Comparison of ENCODE assay signal across 8 cellular contexts in the genomic region with DNA sequence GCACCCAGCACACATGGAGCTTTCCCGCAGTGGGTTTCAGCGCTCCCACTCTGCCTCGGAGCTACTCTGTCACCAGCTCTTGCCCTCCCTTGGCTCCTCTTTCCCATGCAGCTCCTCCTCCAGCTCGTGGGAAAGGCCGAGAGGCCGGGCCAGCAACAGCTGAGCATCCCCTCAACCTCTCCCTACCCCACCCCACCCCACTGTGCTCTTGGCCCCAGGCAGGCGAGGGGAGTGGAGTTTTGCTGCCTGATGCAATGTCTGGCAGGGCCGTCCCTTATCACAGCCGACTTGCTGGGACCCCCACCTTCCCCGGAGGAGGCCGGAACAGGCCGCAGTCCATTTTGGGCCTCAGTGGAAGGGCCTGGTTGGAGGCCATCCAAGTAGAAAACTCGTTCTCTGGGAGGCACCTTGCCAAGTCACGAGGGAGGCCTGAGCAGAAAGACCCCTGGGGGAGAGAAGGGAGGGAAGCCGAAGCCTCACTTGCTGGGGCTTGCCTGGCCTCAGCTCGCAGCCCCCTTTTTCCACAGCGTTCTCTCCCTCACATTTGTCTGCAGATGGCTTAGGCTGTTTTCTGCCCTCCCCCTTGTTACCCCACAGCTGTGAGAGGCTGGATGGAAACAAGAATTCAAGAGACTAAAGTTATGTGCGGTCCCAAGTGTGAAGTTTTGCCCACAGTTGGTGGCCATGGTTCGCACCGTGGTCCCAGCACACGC. TPM values are rescaled to one million over a fixed set of nuclear protein-coding genes. Genes with fewer than 3 reads are reported as not detected.
DNase-seq lines count a peak whose midpoint lies in the region; ATAC-seq and TF ChIP-seq lines count a peak whose summit lies in the region.

No MANE protein-coding gene starts in this region.

- TF ChIP-seq CTCF in adrenal gland (IDR thresholded peaks at IDR 0.05) = no peak

- peaks cover 55 to 65% of the 10 kb centered on the region in 2 donors for H3K4me1 ChIP-seq in adrenal gland (replicated peaks in 1 of 2)

- no peak for TF ChIP-seq POLR2A in adrenal gland (IDR thresholded peaks at IDR 0.05)

- H3K4me3 ChIP-seq in adrenal gland = peak overlapping the region in 1 of 4 donors; percentile 7

- ATAC-seq in left cardiac atrium (peak; percentile 84 to 87), GM21529 (IDR thresholded peaks at IDR 0.05; ENCODE audit: unreplicated experiment) (no peak), GM21515 (IDR thresholded peaks at IDR 0.05; ENCODE audit: unreplicated experiment) (no peak), GM18502 (IDR thresholded peaks at IDR 0.05; ENCODE audit: poor library complexity, unreplicated experiment) (no peak)

- H3K9me3 ChIP-seq in adrenal gland (replicated peaks in 1 of 3) = no peaks in the 10 kb centered on the region

- intact Hi-C loops in adrenal gland (cut with DNase I) (loop anchor here in 1 of 2 donors (5.0 kb wide), 1 partner anchor 38 kb away; no protein-coding TSS in a partner anchor), left cardiac atrium (cut with DNase I) (no loop called here)

- no peaks in the 10 kb centered on the region for H3K27me3 ChIP-seq in adrenal gland

- no peaks in the 10 kb centered on the region for H3K36me3 ChIP-seq in adrenal gland (replicated peaks in 1 of 2)

- 38 to 50% (median 46%) methylated on average over 15 to 21 of the region's 21 CpGs for WGBS in adrenal gland, 4 donors

- peak overlapping the region; percentile 73 to 90 (median 83) for H3K27ac ChIP-seq in adrenal gland

- DNase-seq in DMS 273 treated with DMSO at 0.1 percent for 48 hours (lab: John Stamatoyannopoulos, UW) = peak; percentile 57
- DNase-seq in adrenal gland = peak in 6 of 7 donors; percentile 61 to 81 (median 71)
- DNase-seq in left cardiac atrium = peak; percentile 87
- peak; percentile 88 for DNase-seq in putamen (ENCODE audit: low spot score)
- no peak for DNase-seq in activated CD4-positive, alpha-beta T cell treated with anti-CD3 and anti-CD28 coated beads, Interleukin-2, amount 50 U/mL, for 1 hour

RNA-seq across cellular contexts. Expression of a gene that starts 35.3 kb away (rescaled TPM):
- total RNA-seq in adrenal gland (10 to 100 TPM; 32.2 to 49.7 (median 35.9) TPM), left cardiac atrium (10 to 100 TPM; 17.7 to 40.0 TPM)
- 10 to 100 TPM in 1 of 3 donors, 1 to 10 TPM in 2; 3.9 to 30.2 (median 5.4) TPM for polyA plus RNA-seq in adrenal gland

Comparison
In these comparisons a context has a peak if more than half of its experiments do, and no peak if none do; other contexts are left out.
1. ATAC-seq: peak in left cardiac atrium (2 of 2); none in GM21529 (single experiment), GM21515 (single experiment) and GM18502 (single experiment).